19 cellular contexts compared by ENCODE assay signal in the genomic region with DNA sequence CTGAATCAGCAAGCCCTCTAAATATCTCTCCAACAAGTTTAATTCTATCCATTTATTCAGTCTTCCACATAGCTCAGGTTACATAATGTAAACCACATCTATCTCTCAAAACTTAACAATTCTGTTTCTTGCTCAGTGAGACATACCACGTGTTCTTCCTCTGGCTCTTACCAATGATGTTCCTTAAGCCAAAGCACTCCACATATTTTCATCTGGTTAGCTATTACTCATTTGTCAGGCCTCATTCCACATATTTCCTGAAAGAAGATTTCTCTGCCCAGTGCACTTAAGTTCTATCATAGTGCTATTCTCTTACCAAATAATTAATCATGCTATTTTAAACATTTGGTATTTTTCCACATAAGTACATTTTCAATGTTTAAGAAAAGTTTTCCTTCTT.
"Had no signal": no experiment of that assay in that cellular context is flagged by ENCODE, and none has a peak within 500 bp of the region (broad histone marks: within the 10 kb centered on the region; RNA-seq: fewer than 3 reads in every experiment).

No MANE protein-coding gene starts in this region.

- H3K36me3 Mint-ChIP-seq: activated CD8-positive, alpha-beta memory T cell treated with anti-CD3 and anti-CD28 coated beads, Interleukin-2, amount 10 ng/mL, durations not matched to agents 7 days and 5 days; activated naive CD4-positive, alpha-beta T cell treated with anti-CD3 and anti-CD28 coated beads, Interleukin-2, amount 50 U/mL, for 24 hours; naive thymus-derived CD8-positive, alpha-beta T cell had no signal

- H3K4me3 Mint-ChIP-seq: activated CD8-positive, alpha-beta memory T cell treated with anti-CD3 and anti-CD28 coated beads, Interleukin-2, amount 10 ng/mL, durations not matched to agents 7 days and 5 days; activated naive CD4-positive, alpha-beta T cell treated with anti-CD3 and anti-CD28 coated beads, Interleukin-2, amount 50 U/mL, for 24 hours; activated T-cell treated with anti-CD3 and anti-CD28 coated beads, Interleukin-2, amount 50 U/mL, for 24 hours; naive thymus-derived CD8-positive, alpha-beta T cell had no signal

- H3K9me3 ChIP-seq: colonic mucosa, mucosa of descending colon, suprapubic skin, upper lobe of left lung had no signal

- DNase-seq: activated CD4-positive, alpha-beta T cell treated with anti-CD3 and anti-CD28 coated beads, Interleukin-2, amount 50 U/mL, for 4 hours; activated CD8-positive, alpha-beta memory T cell treated with anti-CD3 and anti-CD28 coated beads, Interleukin-2, amount 10 ng/mL, durations not matched to agents 7 days and 5 days; activated effector memory CD4-positive, alpha-beta T cell treated with Interleukin-2 at 50 U/mL for 16 hours; activated T-cell treated with anti-CD3 and anti-CD28 coated beads, Interleukin-2, amount 50 U/mL, for 24 hours; amygdala; colonic mucosa; effector CD4-positive, alpha-beta T cell; left colon; mucosa of descending colon; naive thymus-derived CD8-positive, alpha-beta T cell; nucleus accumbens; stimulated activated CD4-positive, alpha-beta T cell treated with anti-CD3 and anti-CD28 coated beads, Interleukin-4, amount 100 ng/mL, for 1 hour; stimulated activated CD8-positive, alpha-beta memory T cell treated with anti-CD3 and anti-CD28 coated beads, Interleukin-4, amount 100 ng/mL, for 48 hours; stimulated activated naive CD8-positive, alpha-beta T cell treated with anti-CD3 and anti-CD28 coated beads, Interleukin-15, Interleukin-2, amounts not matched to agents 100 U/mL and 50 U/mL, for 24 hours; upper lobe of left lung had no signal

- H3K27ac Mint-ChIP-seq: activated CD8-positive, alpha-beta memory T cell treated with anti-CD3 and anti-CD28 coated beads, Interleukin-2, amount 10 ng/mL, durations not matched to agents 7 days and 5 days; activated naive CD4-positive, alpha-beta T cell treated with anti-CD3 and anti-CD28 coated beads, Interleukin-2, amount 50 U/mL, for 24 hours; activated T-cell treated with anti-CD3 and anti-CD28 coated beads, Interleukin-2, amount 50 U/mL, for 24 hours; naive thymus-derived CD8-positive, alpha-beta T cell had no signal

- H3K9me3 Mint-ChIP-seq: activated naive CD4-positive, alpha-beta T cell treated with anti-CD3 and anti-CD28 coated beads, Interleukin-2, amount 50 U/mL, for 24 hours had no signal

- H3K27me3 Mint-ChIP-seq: activated CD8-positive, alpha-beta memory T cell treated with anti-CD3 and anti-CD28 coated beads, Interleukin-2, amount 10 ng/mL, durations not matched to agents 7 days and 5 days; activated naive CD4-positive, alpha-beta T cell treated with anti-CD3 and anti-CD28 coated beads, Interleukin-2, amount 50 U/mL, for 24 hours; activated T-cell treated with anti-CD3 and anti-CD28 coated beads, Interleukin-2, amount 50 U/mL, for 24 hours; naive thymus-derived CD8-positive, alpha-beta T cell had no signal

- H3K4me1 ChIP-seq: colonic mucosa, suprapubic skin, upper lobe of left lung had no signal

- H3K4me3 ChIP-seq: colonic mucosa, hepatocyte, lung, mucosa of descending colon, suprapubic skin, upper lobe of left lung had no signal

- H3K4me2 ChIP-seq: hepatocyte had no signal

- H3K4me1 Mint-ChIP-seq: activated CD8-positive, alpha-beta memory T cell treated with anti-CD3 and anti-CD28 coated beads, Interleukin-2, amount 10 ng/mL, durations not matched to agents 7 days and 5 days; activated naive CD4-positive, alpha-beta T cell treated with anti-CD3 and anti-CD28 coated beads, Interleukin-2, amount 50 U/mL, for 24 hours; naive thymus-derived CD8-positive, alpha-beta T cell had no signal

- H3K36me3 ChIP-seq: colonic mucosa, suprapubic skin, upper lobe of left lung had no signal

- H3K27ac ChIP-seq: colonic mucosa, hepatocyte, suprapubic skin, upper lobe of left lung had no signal

- H3K27me3 ChIP-seq: colonic mucosa, hepatocyte, suprapubic skin, upper lobe of left lung had no signal

- H3K79me2 ChIP-seq: hepatocyte had no signal

- H2AFZ ChIP-seq: hepatocyte had no signal
